Comparison of ENCODE assay signal across 1 cellular context in the genomic region with DNA sequence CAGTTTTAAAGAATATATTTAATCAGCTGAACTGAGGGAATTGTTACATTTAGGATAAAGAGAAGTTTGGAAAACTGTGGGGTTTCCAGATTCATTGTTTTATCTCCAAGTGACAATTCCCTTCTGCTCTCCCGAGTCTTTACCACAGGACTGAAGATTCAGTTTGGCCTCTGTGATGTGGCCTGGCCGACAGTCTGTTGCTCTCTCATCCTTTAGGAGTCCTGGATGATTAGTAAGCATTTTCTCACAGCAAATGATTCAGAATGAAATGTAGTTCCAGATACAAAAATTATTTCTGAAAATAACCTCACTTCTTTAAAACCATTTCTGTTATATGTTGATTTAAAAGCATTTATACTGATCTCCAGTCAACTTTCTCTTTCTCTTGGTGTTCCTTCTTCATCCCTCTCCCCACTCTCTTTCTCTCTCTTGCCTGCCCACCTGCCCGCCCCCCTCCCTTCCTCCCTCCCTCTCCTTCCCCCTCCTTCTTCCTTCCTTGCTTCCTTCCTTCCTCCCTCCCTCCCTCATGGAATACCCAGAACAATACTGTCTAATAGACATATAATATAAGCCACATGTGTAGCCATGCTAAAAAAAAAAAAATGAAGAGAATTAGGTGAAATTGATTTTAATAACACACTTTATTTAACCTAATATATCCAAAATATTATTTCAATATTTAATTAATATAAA.
TF ChIP-seq lines count a peak whose summit lies in the region.

No MANE protein-coding gene starts in this region.

TF ChIP-seq in SK-N-SH, 30 proteins besides CTCF, POLR2A, EP300 and RAD21:
- TF ChIP-seq TCF12 (IDR thresholded peaks at IDR 0.05) (0 out of 2 replicates have a peak, but pooled peaks have one; percentile 5), FOSL2 (IDR thresholded peaks at IDR 0.05; ENCODE audit: borderline replicate concordance, low read depth) (peak; percentile 31; the same call in 1 of the 2 replicates)
- TF ChIP-seq, protein P1, sequence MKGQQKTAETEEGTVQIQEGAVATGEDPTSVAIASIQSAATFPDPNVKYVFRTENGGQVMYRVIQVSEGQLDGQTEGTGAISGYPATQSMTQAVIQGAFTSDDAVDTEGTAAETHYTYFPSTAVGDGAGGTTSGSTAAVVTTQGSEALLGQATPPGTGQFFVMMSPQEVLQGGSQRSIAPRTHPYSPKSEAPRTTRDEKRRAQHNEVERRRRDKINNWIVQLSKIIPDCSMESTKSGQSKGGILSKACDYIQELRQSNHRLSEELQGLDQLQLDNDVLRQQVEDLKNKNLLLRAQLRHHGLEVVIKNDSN (IDR thresholded peaks at IDR 0.05; ENCODE audit: borderline replicate concordance, low read depth) = no peak
TF ChIP-seq in SK-N-SH: peak in this region for 2.
